ENCODE assay signal across 7 cellular contexts in the genomic region with DNA sequence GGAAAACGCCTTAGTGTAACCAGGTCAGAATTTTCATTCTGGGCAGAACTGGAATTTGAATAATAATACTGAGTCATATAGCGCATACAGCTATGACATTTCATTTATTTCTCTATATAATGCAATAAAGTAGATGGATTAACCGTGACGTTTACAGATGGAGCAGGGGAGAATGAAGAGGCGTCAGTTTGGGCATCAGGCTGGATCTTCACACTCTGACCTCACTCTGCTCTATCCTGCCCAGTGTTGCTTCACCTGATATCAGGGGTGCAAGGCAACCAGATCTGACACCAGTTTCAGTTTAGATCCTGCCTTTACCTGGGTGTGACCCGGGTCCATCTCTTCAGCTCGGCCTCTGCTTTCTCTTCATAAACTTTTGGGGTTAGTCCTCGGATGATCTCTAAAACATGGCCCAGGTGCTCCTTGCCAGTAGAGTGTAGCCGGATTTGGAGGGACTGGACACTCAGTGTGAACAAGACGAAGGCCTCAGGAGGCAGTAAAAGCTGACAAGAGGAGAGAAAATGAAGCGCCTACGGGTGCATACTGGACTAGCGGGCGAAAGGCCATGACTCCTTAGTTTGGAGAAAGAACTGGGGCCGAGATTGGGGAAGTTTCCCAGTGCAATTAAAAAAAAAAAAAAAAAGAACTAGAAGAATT. TPM values are rescaled to one million over a fixed set of nuclear protein-coding genes. Genes with fewer than 3 reads are reported as not detected.
DNase-seq lines count a peak whose midpoint lies in the region; ATAC-seq lines count a peak whose summit lies in the region.

No MANE protein-coding gene starts in this region.

- H3K27me3 ChIP-seq in MG63 (no peaks in the 10 kb centered on the region), muscle layer of colon (ENCODE audit: control insufficient read depth in 1 of 2, insufficient read depth in 2 of 2, low read length in 2 of 2) (no peaks in the 10 kb centered on the region)

- H3K4me1 ChIP-seq in muscle layer of colon (ENCODE audit: insufficient read depth, low read length), result peaks cover 60% of the 10 kb centered on the region

- DNase-seq in MG63 (no peak), germinal center (ENCODE audit: low spot score) (no peak), retina (no peak)

- ATAC-seq in GM21515 (IDR thresholded peaks at IDR 0.05; ENCODE audit: unreplicated experiment) (peak; percentile 11), GM18868 (IDR thresholded peaks at IDR 0.05; ENCODE audit: unreplicated experiment) (no peak)

- H3K4me3 ChIP-seq in MG63 (peak overlapping the region; percentile 81), muscle layer of colon (ENCODE audit: low read depth in 1 of 2, low read length in 2 of 2) (peak overlapping the region; percentile 69 to 81)

- H3K36me3 ChIP-seq in MG63, result peaks cover 24% of the 10 kb centered on the region
- peaks cover 15% of the 10 kb centered on the region for H3K36me3 ChIP-seq in muscle layer of colon (ENCODE audit: insufficient read depth, low read length)

- H3K27ac ChIP-seq in cingulate gyrus (ENCODE audit: low read depth, low read length) (peak overlapping the region; percentile 93), muscle layer of colon (ENCODE audit: low read depth, low read length) (peak overlapping the region; percentile 98)

- H3K9ac ChIP-seq in muscle layer of colon (ENCODE audit: low read length), result peak overlapping the region; percentile 59

- no peaks in the 10 kb centered on the region for H3K9me3 ChIP-seq in MG63
- H3K9me3 ChIP-seq in muscle layer of colon (ENCODE audit: low read length), result no peaks in the 10 kb centered on the region

RNA-seq across cellular contexts. Expression of a gene that starts 1.4 kb away (rescaled TPM):
- 30.9 and 49.3 TPM in 2 replicates for total RNA-seq in MG63 (2014; rRNA removed; shearing (Covaris generic); ENCODE audit: low replicate concordance)

RNA-seq across cellular contexts. Expression of a gene that starts 17.2 kb away (rescaled TPM):
- total RNA-seq in MG63 (2014; rRNA removed; shearing (Covaris generic); ENCODE audit: low replicate concordance), result 0.63 and 0.84 TPM in 2 replicates

RNA-seq across cellular contexts. Expression of a gene that starts 28.9 kb away (rescaled TPM):
- not detected in 2 replicates for total RNA-seq in MG63 (2014; rRNA removed; shearing (Covaris generic); ENCODE audit: low replicate concordance)
